ENCODE assay signal across 24 cellular contexts in the genomic region with DNA sequence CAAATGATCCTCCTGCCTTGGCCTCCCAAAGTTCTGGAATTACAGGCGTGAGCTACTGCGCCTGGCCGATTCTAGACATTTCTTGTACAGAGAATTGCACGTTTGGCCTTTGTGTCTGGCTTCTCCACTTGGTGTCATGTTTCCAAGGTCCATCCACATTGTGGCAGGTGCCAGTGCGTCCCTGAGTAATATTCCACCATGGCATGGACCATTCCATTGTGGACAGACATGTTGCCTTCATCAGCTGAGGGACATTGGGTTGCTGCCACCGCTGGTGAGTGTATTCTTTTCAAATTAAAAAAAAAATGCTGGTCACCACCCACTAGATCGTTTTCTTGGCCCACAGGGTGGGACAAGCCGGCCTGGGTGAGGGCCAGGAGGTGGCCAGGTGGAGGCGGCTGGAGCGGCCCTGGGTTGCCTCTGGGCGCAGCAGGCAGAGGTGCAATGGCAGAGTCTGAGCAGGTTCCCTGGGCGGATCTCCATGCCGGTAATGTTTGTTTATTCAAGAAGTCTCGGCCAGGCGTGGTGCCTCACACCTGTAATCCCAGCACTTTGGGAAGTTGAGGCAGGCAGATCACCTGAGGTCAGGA.
"Had no signal": no experiment of that assay in that cellular context is flagged by ENCODE, and none has a peak within 500 bp of the region (broad histone marks: within the 10 kb centered on the region; RNA-seq: fewer than 3 reads in every experiment).

No MANE protein-coding gene starts in this region.

- H3K27ac ChIP-seq: ascending aorta, gastrocnemius medialis, heart right ventricle, lower lobe of right lung, neural progenitor cell, pancreas had no signal

- H3K9me3 ChIP-seq: ascending aorta, breast epithelium, gastrocnemius medialis, lower lobe of right lung, pancreas had no signal

- H3K9me3 Mint-ChIP-seq: activated B cell treated with CpG ODN at 0.5 μM for 24 hours; activated CD4-positive, alpha-beta T cell treated with anti-CD3 and anti-CD28 coated beads, Interleukin-2, amount 10 ng/mL, durations not matched to agents 7 days and 5 days; activated T-helper 1 cell treated with anti-CD3 and anti-CD28 coated beads, Interleukin-12 subunit alpha, Interleukin-12 subunit beta, Interleukin-2, Interleukin-4 antibody, amounts not matched to agents 30 ng/mL and 10 ng/mL and 1 ng/mL, durations not matched to agents 14 hours and 24 hours and 36 hours had no signal

- H3K4me3 Mint-ChIP-seq: activated B cell treated with CpG ODN at 0.5 μM for 24 hours; activated CD4-positive, alpha-beta T cell treated with anti-CD3 and anti-CD28 coated beads, Interleukin-2, amount 10 ng/mL, durations not matched to agents 7 days and 5 days; activated T-helper 1 cell treated with anti-CD3 and anti-CD28 coated beads, Interleukin-12 subunit alpha, Interleukin-12 subunit beta, Interleukin-2, Interleukin-4 antibody, amounts not matched to agents 30 ng/mL and 10 ng/mL and 1 ng/mL, durations not matched to agents 14 hours and 24 hours and 36 hours; mesothelial cell of epicardium; neural progenitor cell; T-helper 17 cell had no signal

- H3K27me3 Mint-ChIP-seq: activated B cell treated with CpG ODN at 0.5 μM for 24 hours; activated CD4-positive, alpha-beta T cell treated with anti-CD3 and anti-CD28 coated beads, Interleukin-2, amount 10 ng/mL, durations not matched to agents 7 days and 5 days; T-helper 17 cell had no signal

- H3K4me2 ChIP-seq: neural progenitor cell had no signal

- H3K27ac Mint-ChIP-seq: activated B cell treated with CpG ODN at 0.5 μM for 24 hours; activated T-helper 1 cell treated with anti-CD3 and anti-CD28 coated beads, Interleukin-12 subunit alpha, Interleukin-12 subunit beta, Interleukin-2, Interleukin-4 antibody, amounts not matched to agents 30 ng/mL and 10 ng/mL and 1 ng/mL, durations not matched to agents 14 hours and 24 hours and 36 hours; mesothelial cell of epicardium; neural progenitor cell had no signal

- H3K36me3 ChIP-seq: ascending aorta, breast epithelium, gastrocnemius medialis, neural progenitor cell, pancreas had no signal

- H2AFZ ChIP-seq: neural progenitor cell had no signal

- DNase-seq: activated B cell treated with CpG ODN at 0.5 μM for 24 hours; activated CD4-positive, alpha-beta T cell treated with anti-CD3 and anti-CD28 coated beads, Interleukin-2, amount 10 ng/mL, durations not matched to agents 7 days and 5 days; activated CD8-positive, alpha-beta memory T cell treated with anti-CD3 and anti-CD28 coated beads, Interleukin-2, amount 50 U/mL, for 48 hours; activated naive CD4-positive, alpha-beta T cell; cerebellar nuclear complex; effector CD8-positive, alpha-beta T cell; gastrocnemius medialis; heart right ventricle; left cardiac atrium; lower lobe of right lung; pancreas; retina; stimulated activated CD4-positive, alpha-beta T cell treated with anti-CD3 and anti-CD28 coated beads, Interleukin-15, amount 100 ng/mL, for 24 hours; stimulated activated CD4-positive, alpha-beta T cell treated with anti-CD3 and anti-CD28 coated beads, Interleukin-4, amount 100 ng/mL, for 1 hour; stimulated activated naive CD4-positive, alpha-beta T cell; substantia nigra; T-helper 17 cell; trophoblast cell had no signal

- H3K27me3 ChIP-seq: ascending aorta, breast epithelium, gastrocnemius medialis, heart right ventricle, neural progenitor cell, pancreas had no signal

- ATAC-seq: gastrocnemius medialis, heart right ventricle, left cardiac atrium, lower lobe of right lung, pancreas, T-helper 17 cell had no signal

- H3K4me3 ChIP-seq: ascending aorta, breast epithelium, gastrocnemius medialis, heart right ventricle, lower lobe of right lung, neural progenitor cell, pancreas, skin epidermis had no signal

- H3K4me1 ChIP-seq: pancreas had no signal
